ENCODE assay signal across 8 cellular contexts in the genomic region with DNA sequence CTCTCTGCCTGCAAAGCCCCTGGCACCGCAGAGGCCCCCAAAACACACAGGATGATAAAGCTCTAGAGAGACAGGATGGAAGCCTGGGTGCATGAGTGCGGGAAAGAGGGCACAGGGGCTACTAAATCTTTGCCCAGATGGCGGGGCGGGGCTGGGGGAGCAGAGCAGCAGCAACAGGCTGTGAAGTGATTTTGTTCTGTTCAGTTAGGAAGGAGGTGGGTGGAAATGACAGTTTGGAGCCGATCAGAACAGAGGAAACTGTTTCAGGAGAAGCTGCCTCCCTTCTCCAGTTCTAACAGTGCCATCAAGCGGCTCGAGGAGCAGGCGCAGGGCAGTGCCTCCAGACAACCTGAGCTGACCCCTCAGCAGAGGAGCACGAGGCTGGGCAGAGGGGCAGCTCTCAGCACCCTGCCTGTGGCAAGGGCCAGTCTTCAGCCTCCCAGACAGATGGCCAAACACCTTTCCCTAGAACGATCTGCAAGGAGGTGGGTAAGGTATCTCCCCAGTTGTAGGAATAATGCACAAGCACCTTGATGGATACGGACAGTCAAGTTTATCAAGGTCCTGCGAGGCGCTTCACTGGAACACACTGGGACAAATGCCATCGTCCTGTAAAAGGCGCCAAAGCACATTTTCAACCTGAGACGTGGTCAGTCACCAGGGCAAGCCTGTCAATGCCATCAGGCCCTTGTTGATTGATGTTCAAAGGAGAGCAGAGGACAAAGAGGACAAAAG. TPM values are rescaled to one million over a fixed set of nuclear protein-coding genes. Genes with fewer than 3 reads are reported as not detected.
DNase-seq lines count a peak whose midpoint lies in the region; ATAC-seq and TF ChIP-seq lines count a peak whose summit lies in the region.

No MANE protein-coding gene starts in this region.

- no peaks in the 10 kb centered on the region for H3K9me3 Mint-ChIP-seq in activated naive CD8-positive, alpha-beta T cell (ENCODE audit: low read depth)
- H3K9me3 Mint-ChIP-seq in glutamatergic neuron (ENCODE audit: unreplicated experiment), result peaks cover 4% of the 10 kb centered on the region

- ATAC-seq in HCT116, result peak; percentile 79

- POLR2A ChIA-PET in HCT116 (lab: Charles Lee), result interaction anchor here (0.9 to 1.7 kb wide), 3 partner anchors 472 to 588 kb away, joined by 3 to 5 read pairs (median 4); no protein-coding TSS in a partner anchor

- no peaks in the 10 kb centered on the region for H3K79me2 ChIP-seq in HCT116 (ENCODE audit: insufficient read depth, low read length)

- TF ChIP-seq CTCF in HCT116 (IDR thresholded peaks at IDR 0.05 in 2 of 3, conservative IDR thresholded peaks at IDR 0.05 in 1 of 3; ENCODE audit: borderline replicate concordance in 1 of 3, insufficient read depth in 1 of 3, low read depth in 2 of 3, low read length in 2 of 3), result peak; percentile 87 to 91 (median 88)
- TF ChIP-seq CTCF in glutamatergic neuron (IDR thresholded peaks at IDR 0.05; ENCODE audit: partially characterized antibody, unreplicated experiment), result peak; percentile 63

- H3K4me1 Mint-ChIP-seq in activated naive CD8-positive, alpha-beta T cell (ENCODE audit: low read depth), result peaks cover 13% of the 10 kb centered on the region
- H3K4me1 Mint-ChIP-seq in glutamatergic neuron (ENCODE audit: low read depth, unreplicated experiment), result peaks cover 13% of the 10 kb centered on the region

- peak; percentile 100 for TF ChIP-seq RAD21 in HCT116 (IDR thresholded peaks at IDR 0.05; ENCODE audit: low read depth)

- H3K9me2 ChIP-seq in HCT116 (ENCODE audit: insufficient read depth), result no peaks in the 10 kb centered on the region

- BruUV-seq in HCT116 (replicated peaks; lab: Mats Ljungman, UMichigan), result no TSS peak

- H3K27me3 Mint-ChIP-seq in activated naive CD8-positive, alpha-beta T cell, result no peaks in the 10 kb centered on the region
- no peaks in the 10 kb centered on the region for H3K27me3 Mint-ChIP-seq in glutamatergic neuron (ENCODE audit: unreplicated experiment)

- DNase-seq in HCT116 (ENCODE audit: low read depth, low spot score) (peak; percentile 58), NAMALWA (ENCODE audit: low spot score) (peak; percentile 79), SK-N-DZ (ENCODE audit: low spot score) (peak; percentile 82), glutamatergic neuron (peak; percentile 80), pons (ENCODE audit: low spot score) (peak; percentile 94), ureter (ENCODE audit: low spot score) (peak; percentile 85)

- H3K27ac ChIP-seq in HCT116 (ENCODE audit: low read depth, low read length), result no peak overlapping the region

- H3K36me3 ChIP-seq in ES-I3 (ENCODE audit: insufficient read depth, low read length) (no peaks in the 10 kb centered on the region), HCT116 (ENCODE audit: control insufficient read depth in 1 of 2, insufficient read depth in 2 of 2, low read length in 2 of 2) (no peaks in the 10 kb centered on the region)

- H3K9me3 ChIP-seq in ES-I3 (ENCODE audit: control insufficient read depth, insufficient read depth, low read length) (no peaks in the 10 kb centered on the region), HCT116 (ENCODE audit: control insufficient read depth in 1 of 2, insufficient read depth in 1 of 2, low read depth in 1 of 2, low read length in 2 of 2) (no peaks in the 10 kb centered on the region)

- no peaks in the 10 kb centered on the region for H4K20me1 ChIP-seq in HCT116 (ENCODE audit: insufficient read depth)

- TF ChIP-seq POLR2A in HCT116 (IDR thresholded peaks at IDR 0.05; ENCODE audit: borderline replicate concordance, extremely low read depth, insufficient read depth, insufficient read length), result no peak

- H3K9ac ChIP-seq in ES-I3 (ENCODE audit: low read depth, low read length) (0 out of 2 replicates have a peak overlapping the region, but pooled peaks have one; percentile 2), HCT116 (ENCODE audit: low read length) (no peak overlapping the region)

- H3K4me3 ChIP-seq in HCT116 (replicated peaks in 1 of 2; ENCODE audit: low read depth in 1 of 2, low read length in 2 of 2), result no peak overlapping the region

- intact Hi-C loops in HCT116 (cut with micrococcal nuclease), result loop anchor here (1.0 to 10.0 kb wide), 3 partner anchors 485 to 969 kb away; no protein-coding TSS in a partner anchor

- H3K36me3 Mint-ChIP-seq in activated naive CD8-positive, alpha-beta T cell, result no peaks in the 10 kb centered on the region
- no peaks in the 10 kb centered on the region for H3K36me3 Mint-ChIP-seq in glutamatergic neuron (ENCODE audit: unreplicated experiment)

- peak overlapping the region; percentile 74 for H2AFZ ChIP-seq in HCT116 (ENCODE audit: low read depth, low read length, poor library complexity, severe bottlenecking)

- H3K27me3 ChIP-seq in HCT116 (ENCODE audit: insufficient read depth, low read length), result no peaks in the 10 kb centered on the region

- peak overlapping the region; percentile 8 for H3K27ac Mint-ChIP-seq in activated naive CD8-positive, alpha-beta T cell
- peak overlapping the region; percentile 80 for H3K27ac Mint-ChIP-seq in glutamatergic neuron (ENCODE audit: unreplicated experiment)

- peak overlapping the region; percentile 42; the same call in 1 of the 2 replicates for H3K4me2 ChIP-seq in HCT116 (ENCODE audit: low read length)

- CTCF ChIA-PET in HCT116 (lab: Charles Lee), result interaction anchor here (0.6 to 3.4 kb wide), 15 partner anchors 10 to 597 kb away, joined by 3 to 42 read pairs (median 4); partner anchors contain the start of gene IRF2BP2

- peak overlapping the region; percentile 51 for H3K4me3 Mint-ChIP-seq in activated naive CD8-positive, alpha-beta T cell
- peak overlapping the region; percentile 67 for H3K4me3 Mint-ChIP-seq in glutamatergic neuron (ENCODE audit: unreplicated experiment)

- RAD21 ChIA-PET in HCT116 (lab: Charles Lee; ENCODE audit: low non-redundant PET in 1 of 2, low total read pairs in 2 of 2, uncharacterized antibody in 2 of 2, unreplicated experiment in 2 of 2), result interaction anchor here (0.5 to 1.4 kb wide), 10 partner anchors 82 to 588 kb away, joined by 3 to 13 read pairs (median 4); no protein-coding TSS in a partner anchor

- H3K4me1 ChIP-seq in ES-I3 (ENCODE audit: insufficient read depth, low read length) (peaks cover 32% of the 10 kb centered on the region), HCT116 (ENCODE audit: control insufficient read depth in 1 of 2, insufficient read depth in 2 of 2, low read length in 2 of 2) (peaks cover 18 to 25% of the 10 kb centered on the region in 2 experiments)

TF ChIP-seq in HCT116, 20 proteins besides CTCF, POLR2A, EP300 and RAD21:
- TF ChIP-seq ZNF274 (IDR thresholded peaks at IDR 0.05; ENCODE audit: low read depth, low read length), result no peak
- TF ChIP-seq, protein P1, sequence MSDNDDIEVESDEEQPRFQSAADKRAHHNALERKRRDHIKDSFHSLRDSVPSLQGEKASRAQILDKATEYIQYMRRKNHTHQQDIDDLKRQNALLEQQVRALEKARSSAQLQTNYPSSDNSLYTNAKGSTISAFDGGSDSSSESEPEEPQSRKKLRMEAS (IDR thresholded peaks at IDR 0.05), result peak; percentile 63
- TF ChIP-seq CEBPB (IDR thresholded peaks at IDR 0.05; ENCODE audit: low read depth), result no peak
- TF ChIP-seq TCF7L2 (IDR thresholded peaks at IDR 0.05; ENCODE audit: borderline replicate concordance, extremely low read depth, insufficient read depth, insufficient read length), result peak; percentile 25

RNA-seq across cellular contexts. Expression of gene TOMM20, which starts 44.9 kb away (rescaled TPM):
- total RNA-seq in HCT116 (2021; ENCODE audit: unreplicated experiment) (184 TPM), glutamatergic neuron (ENCODE audit: unreplicated experiment) (166 TPM), ureter (104 TPM)
- 165 and 166 TPM in 2 replicates for polyA plus RNA-seq in HCT116 (2012)
- polyA plus RNA-seq in SK-N-DZ (2014; cell fraction: cytosol; rRNA removed), result 160 and 181 TPM in 2 replicates
- 60.2 and 62.0 TPM in 2 replicates for polyA plus RNA-seq in SK-N-DZ (2014; cell fraction: nucleus; rRNA removed)
